10 cellular contexts compared by ENCODE assay signal in the genomic region with DNA sequence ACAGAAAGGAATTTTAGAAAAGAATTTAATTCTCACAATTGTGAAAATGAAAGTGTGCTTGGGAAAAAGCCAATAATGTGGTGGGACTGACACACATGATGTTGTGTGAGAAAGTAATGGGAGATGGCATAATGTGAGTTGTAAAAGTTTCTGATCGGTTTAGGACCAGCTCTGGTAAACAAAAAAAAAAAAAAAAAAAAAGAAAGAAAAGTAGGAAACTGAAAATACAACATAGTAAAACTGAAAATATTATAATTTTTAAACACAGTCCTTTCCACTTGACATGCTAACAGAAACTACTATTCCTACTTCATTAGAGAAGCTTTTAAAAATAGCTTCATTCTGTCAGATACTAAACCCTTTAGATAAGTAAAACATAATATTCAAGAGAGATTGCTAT. TPM values are rescaled to one million over a fixed set of nuclear protein-coding genes. Genes with fewer than 3 reads are reported as not detected.
DNase-seq lines count a peak whose midpoint lies in the region; ATAC-seq and TF ChIP-seq lines count a peak whose summit lies in the region.
"Had no signal": no experiment of that assay in that cellular context is flagged by ENCODE, and none has a peak within 500 bp of the region (broad histone marks: within the 10 kb centered on the region; RNA-seq: fewer than 3 reads in every experiment).

No MANE protein-coding gene starts in this region.

- TF ChIP-seq CTCF in activated CD8-positive, alpha-beta T cell treated with anti-CD3 and anti-CD28 coated beads for 36 hours (IDR thresholded peaks at IDR 0.05) = no peak

- peak overlapping the region; percentile 65 for H3K27ac ChIP-seq in CD4-positive, CD25-positive, alpha-beta regulatory T cell (ENCODE audit: insufficient read depth, low read length, poor library complexity, severe bottlenecking)
- H3K27ac ChIP-seq: C4-2B, esophagus muscularis mucosa had no signal

- H3K36me3 Mint-ChIP-seq in CD4-positive, CD25-positive, alpha-beta regulatory T cell = peaks cover 8% of the 10 kb centered on the region
- H3K36me3 Mint-ChIP-seq in activated CD8-positive, alpha-beta T cell treated with anti-CD3 and anti-CD28 coated beads for 36 hours (ENCODE audit: low read depth) = peaks cover 16% of the 10 kb centered on the region

- H3K27me3 Mint-ChIP-seq in CD4-positive, CD25-positive, alpha-beta regulatory T cell = no peaks in the 10 kb centered on the region
- no peaks in the 10 kb centered on the region for H3K27me3 Mint-ChIP-seq in activated CD8-positive, alpha-beta T cell treated with anti-CD3 and anti-CD28 coated beads for 36 hours

- H3K36me3 ChIP-seq in CD4-positive, CD25-positive, alpha-beta regulatory T cell (ENCODE audit: control insufficient read depth, insufficient read depth, low read length) = peaks cover 7% of the 10 kb centered on the region
- H3K36me3 ChIP-seq: esophagus muscularis mucosa had no signal

- peak overlapping the region; percentile 70 for H3K4me3 ChIP-seq in CD4-positive, CD25-positive, alpha-beta regulatory T cell (ENCODE audit: low read depth, low read length)
- H3K4me3 ChIP-seq: esophagus muscularis mucosa had no signal

- CTCF ChIA-PET in activated CD8-positive, alpha-beta T cell treated with anti-CD3 and anti-CD28 coated beads for 36 hours (lab: Charles Lee) = no interaction called here

- H3K27ac Mint-ChIP-seq in CD4-positive, CD25-positive, alpha-beta regulatory T cell = peak overlapping the region; percentile 57 to 67 (median 66)
- H3K27ac Mint-ChIP-seq in activated CD8-positive, alpha-beta T cell treated with anti-CD3 and anti-CD28 coated beads for 36 hours = peak overlapping the region; percentile 71

- H3K27me3 ChIP-seq in CD4-positive, CD25-positive, alpha-beta regulatory T cell (ENCODE audit: control insufficient read depth, insufficient read depth, low read length) = no peaks in the 10 kb centered on the region
- H3K27me3 ChIP-seq: esophagus muscularis mucosa had no signal

- H3K9me3 ChIP-seq in CD4-positive, CD25-positive, alpha-beta regulatory T cell (ENCODE audit: control insufficient read depth in 2 of 2, low read length in 2 of 2) = no peaks in the 10 kb centered on the region
- H3K9me3 ChIP-seq: esophagus muscularis mucosa had no signal

- intact Hi-C loops in activated CD8-positive, alpha-beta T cell treated with anti-CD3 and anti-CD28 coated beads for 36 hours (cut with micrococcal nuclease) = no loop called here

- POLR2A ChIA-PET in activated CD8-positive, alpha-beta T cell treated with anti-CD3 and anti-CD28 coated beads for 36 hours (lab: Charles Lee) = interaction anchor here (1.2 kb wide), 1 partner anchor 27 kb away, joined by 3 read pairs; no protein-coding TSS in a partner anchor

- H3K4me1 Mint-ChIP-seq in CD4-positive, CD25-positive, alpha-beta regulatory T cell = peaks cover 33 to 65% (median 53%) of the 10 kb centered on the region in 4 donors
- H3K4me1 Mint-ChIP-seq in activated CD8-positive, alpha-beta T cell treated with anti-CD3 and anti-CD28 coated beads for 36 hours (ENCODE audit: low read depth) = peaks cover 45% of the 10 kb centered on the region

- no peaks in the 10 kb centered on the region for H3K9me3 Mint-ChIP-seq in CD4-positive, CD25-positive, alpha-beta regulatory T cell
- H3K9me3 Mint-ChIP-seq in activated CD8-positive, alpha-beta T cell treated with anti-CD3 and anti-CD28 coated beads for 36 hours = no peaks in the 10 kb centered on the region

- H3K4me3 Mint-ChIP-seq in CD4-positive, CD25-positive, alpha-beta regulatory T cell = peak overlapping the region in 3 of 4 donors; percentile 13 to 66 (median 35)
- H3K4me3 Mint-ChIP-seq in activated CD8-positive, alpha-beta T cell treated with anti-CD3 and anti-CD28 coated beads for 36 hours = peak overlapping the region; percentile 28

- peak in 1 of 3 donors; percentile 13 for DNase-seq in CD4-positive, CD25-positive, alpha-beta regulatory T cell
- DNase-seq in activated CD8-positive, alpha-beta T cell treated with anti-CD3 and anti-CD28 coated beads for 36 hours = no peak
- DNase-seq in kidney tubule cell (ENCODE audit: low spot score) (no peak), KG1 (lab: John Stamatoyannopoulos, UW) (no peak), dermis blood vessel endothelial cell (no peak)
- no peak for DNase-seq in stimulated activated CD4-positive, alpha-beta T cell treated with anti-CD3 and anti-CD28 coated beads, Interleukin-2, amount 100 ng/mL, for 48 hours

- no peak for ATAC-seq in CD4-positive, CD25-positive, alpha-beta regulatory T cell (ENCODE audit: low read depth in 2 of 2)
- ATAC-seq in GM19351 (IDR thresholded peaks at IDR 0.05; ENCODE audit: unreplicated experiment) = peak; percentile 68
- ATAC-seq in HG03095 (IDR thresholded peaks at IDR 0.05; ENCODE audit: unreplicated experiment) = peak; percentile 45
- ATAC-seq in activated CD8-positive, alpha-beta T cell treated with anti-CD3 and anti-CD28 coated beads for 36 hours = peak; percentile 61

- H3K4me1 ChIP-seq in CD4-positive, CD25-positive, alpha-beta regulatory T cell (ENCODE audit: control insufficient read depth, insufficient read depth, low read length, poor library complexity, severe bottlenecking) = peaks cover 37% of the 10 kb centered on the region

RNA-seq across cellular contexts. Expression of a gene that starts 28.2 kb away (rescaled TPM):
- total RNA-seq in CD4-positive, CD25-positive, alpha-beta regulatory T cell = 54.7 TPM
- polyA plus RNA-seq in CD4-positive, CD25-positive, alpha-beta regulatory T cell = 10 to 100 TPM; 40.4 to 68.8 (median 48.9) TPM
- total RNA-seq in activated CD8-positive, alpha-beta T cell treated with anti-CD3 and anti-CD28 coated beads for 36 hours = 10 to 100 TPM; 49.8 to 52.1 TPM
- 62.3 and 70.5 TPM in 2 replicates for total RNA-seq in dermis blood vessel endothelial cell

Comparison
In these comparisons a context has a peak if more than half of its experiments do, and no peak if none do; other contexts are left out.
1. ATAC-seq: peak in GM19351 (single experiment), HG03095 (single experiment) and activated CD8-positive, alpha-beta T cell treated with anti-CD3 and anti-CD28 coated beads for 36 hours (single experiment); none in CD4-positive, CD25-positive, alpha-beta regulatory T cell (0 of 2).